ENCODE assay signal across 19 cellular contexts in genomic region chr1:93047585-93047984, GRCh38. TPM values are rescaled to one million over a fixed set of nuclear protein-coding genes. Genes with fewer than 3 reads are reported as not detected.
DNase-seq lines count a peak whose midpoint lies in the region; ATAC-seq and TF ChIP-seq lines count a peak whose summit lies in the region.
"Had no signal": no experiment of that assay in that cellular context is flagged by ENCODE, and none has a peak within 500 bp of the region (broad histone marks: within the 10 kb centered on the region; RNA-seq: fewer than 3 reads in every experiment).

No MANE protein-coding gene starts in this region.

- H3K9me2 ChIP-seq in OCI-LY7 (ENCODE audit: insufficient read depth, low read length): no peaks in the 10 kb centered on the region

- H3K4me3 Mint-ChIP-seq in activated CD8-positive, alpha-beta memory T cell treated with anti-CD3 and anti-CD28 coated beads, Interleukin-2, amount 10 ng/mL, durations not matched to agents 7 days and 5 days: no peak overlapping the region
- no peak overlapping the region for H3K4me3 Mint-ChIP-seq in endothelial cell (ENCODE audit: unreplicated experiment)
- H3K4me3 Mint-ChIP-seq in neural progenitor cell: peak overlapping the region; percentile 40
- H3K4me3 Mint-ChIP-seq: B cell; CD8-positive, alpha-beta T cell; GM23338; H9 had no signal

- H3K27me3 ChIP-seq in neural progenitor cell (no peaks in the 10 kb centered on the region), body of pancreas (no peaks in the 10 kb centered on the region)
- H3K27me3 ChIP-seq: BLaER1 had no signal

- BruUV-seq in OCI-LY7 (replicated peaks; lab: Mats Ljungman, UMichigan): no TSS peak

- H3K9me3 Mint-ChIP-seq in activated CD8-positive, alpha-beta memory T cell treated with anti-CD3 and anti-CD28 coated beads, Interleukin-2, amount 10 ng/mL, durations not matched to agents 7 days and 5 days (ENCODE audit: low read depth): no peaks in the 10 kb centered on the region
- H3K9me3 Mint-ChIP-seq in endothelial cell (ENCODE audit: unreplicated experiment) (no peaks in the 10 kb centered on the region), neural progenitor cell (no peaks in the 10 kb centered on the region)
- H3K9me3 Mint-ChIP-seq: CD8-positive, alpha-beta T cell; GM23338; H9 had no signal

- H3K79me2 ChIP-seq in OCI-LY7 (ENCODE audit: insufficient read depth, low read depth, low read length): no peaks in the 10 kb centered on the region
- no peaks in the 10 kb centered on the region for H3K79me2 ChIP-seq in neural progenitor cell (ENCODE audit: low read depth)

- peak overlapping the region; percentile 3 for H3K27ac Mint-ChIP-seq in activated CD8-positive, alpha-beta memory T cell treated with anti-CD3 and anti-CD28 coated beads, Interleukin-2, amount 10 ng/mL, durations not matched to agents 7 days and 5 days
- H3K27ac Mint-ChIP-seq in endothelial cell (ENCODE audit: unreplicated experiment) (peak overlapping the region; percentile 37), neural progenitor cell (no peak overlapping the region)
- H3K27ac Mint-ChIP-seq: B cell; CD4-positive, CD25-positive, alpha-beta regulatory T cell; CD8-positive, alpha-beta T cell; GM23338; H9 had no signal

- H3K9ac ChIP-seq in neural progenitor cell: no peak overlapping the region
- H3K9ac ChIP-seq: BLaER1 had no signal

- H2AFZ ChIP-seq in OCI-LY7 (ENCODE audit: low read length): peak overlapping the region; percentile 67
- no peak overlapping the region for H2AFZ ChIP-seq in neural progenitor cell (replicated peaks)
- H2AFZ ChIP-seq: GM23338 had no signal

- H3K27me3 Mint-ChIP-seq in activated CD8-positive, alpha-beta memory T cell treated with anti-CD3 and anti-CD28 coated beads, Interleukin-2, amount 10 ng/mL, durations not matched to agents 7 days and 5 days: no peaks in the 10 kb centered on the region
- H3K27me3 Mint-ChIP-seq in endothelial cell (ENCODE audit: unreplicated experiment) (no peaks in the 10 kb centered on the region), neural progenitor cell (ENCODE audit: insufficient read depth, low read depth) (peaks cover 3% of the 10 kb centered on the region)
- H3K27me3 Mint-ChIP-seq: B cell had no signal

- no peak overlapping the region for H3K27ac ChIP-seq in OCI-LY7 (ENCODE audit: low read depth, low read length, poor library complexity, severe bottlenecking)
- H3K27ac ChIP-seq in neural progenitor cell: no peak overlapping the region
- no peak overlapping the region for H3K27ac ChIP-seq in body of pancreas
- H3K27ac ChIP-seq: 22Rv1, BLaER1, C4-2B had no signal

- H3K36me3 Mint-ChIP-seq in activated CD8-positive, alpha-beta memory T cell treated with anti-CD3 and anti-CD28 coated beads, Interleukin-2, amount 10 ng/mL, durations not matched to agents 7 days and 5 days: peaks cover 1% of the 10 kb centered on the region
- H3K36me3 Mint-ChIP-seq in endothelial cell (ENCODE audit: low read depth, unreplicated experiment) (no peaks in the 10 kb centered on the region), neural progenitor cell (no peaks in the 10 kb centered on the region)
- H3K36me3 Mint-ChIP-seq: CD4-positive, CD25-positive, alpha-beta regulatory T cell; CD8-positive, alpha-beta T cell had no signal

- H3K4me1 ChIP-seq in OCI-LY7 (ENCODE audit: insufficient read depth, low read length, poor library complexity, severe bottlenecking) (peaks cover 4% of the 10 kb centered on the region), neural progenitor cell (no peaks in the 10 kb centered on the region), body of pancreas (no peaks in the 10 kb centered on the region)
- H3K4me1 ChIP-seq: BLaER1 had no signal

- H3F3A ChIP-seq in neural progenitor cell (ENCODE audit: low read depth): no peaks in the 10 kb centered on the region

- no peak overlapping the region for H3K4me2 ChIP-seq in OCI-LY7 (ENCODE audit: low read length)
- no peak overlapping the region for H3K4me2 ChIP-seq in neural progenitor cell
- H3K4me2 ChIP-seq: BLaER1, GM23338 had no signal

- intact Hi-C loops in OCI-LY7 (cut with micrococcal nuclease; ENCODE audit: unreplicated experiment): no loop called here
- intact Hi-C loops in body of pancreas (cut with DNase I): no loop called here

- no peak for TF ChIP-seq POLR2A in body of pancreas (IDR thresholded peaks at IDR 0.05)

- DNase-seq in activated CD8-positive, alpha-beta memory T cell treated with anti-CD3 and anti-CD28 coated beads, Interleukin-2, amount 10 ng/mL, durations not matched to agents 7 days and 5 days: no peak
- no peak for DNase-seq in activated CD8-positive, alpha-beta memory T cell treated with anti-CD3 and anti-CD28 coated beads, Interleukin-2, amount 50 U/mL, for 48 hours
- no peak for DNase-seq in OCI-LY7 (ENCODE audit: low spot score)
- DNase-seq in endothelial cell (ENCODE audit: low spot score): no peak
- DNase-seq in neural progenitor cell (ENCODE audit: low spot score): no peak
- DNase-seq in body of pancreas: no peak
- DNase-seq in NCI-H187 treated with DMSO at 0.1 percent for 48 hours (lab: John Stamatoyannopoulos, UW): no peak
- DNase-seq in DMS79 (lab: John Stamatoyannopoulos, UW): no peak
- DNase-seq: Caco-2; CD4-positive, CD25-positive, alpha-beta regulatory T cell; CD8-positive, alpha-beta T cell; DMS153; GF-D8; H9 had no signal

- no peaks in the 10 kb centered on the region for H3K9me3 ChIP-seq in OCI-LY7 (ENCODE audit: low read length)
- no peaks in the 10 kb centered on the region for H3K9me3 ChIP-seq in neural progenitor cell (ENCODE audit: low read depth)
- H3K9me3 ChIP-seq in body of pancreas: no peaks in the 10 kb centered on the region
- H3K9me3 ChIP-seq: BLaER1, Caco-2 had no signal

- no peak for TF ChIP-seq CTCF in OCI-LY7 (conservative IDR thresholded peaks at IDR 0.05; ENCODE audit: low read length)
- no peak for TF ChIP-seq CTCF in endothelial cell (IDR thresholded peaks at IDR 0.05; ENCODE audit: unreplicated experiment)
- no peak for TF ChIP-seq CTCF in neural progenitor cell (IDR thresholded peaks at IDR 0.05)
- no peak for TF ChIP-seq CTCF in body of pancreas (IDR thresholded peaks at IDR 0.05)

- no peak for ATAC-seq in activated CD8-positive, alpha-beta memory T cell treated with anti-CD3 and anti-CD28 coated beads, Interleukin-2, amount 10 ng/mL, durations not matched to agents 7 days and 5 days
- ATAC-seq in body of pancreas: no peak
- ATAC-seq: CD8-positive, alpha-beta T cell; GM23338 had no signal

- H3K4me3 ChIP-seq in OCI-LY7 (ENCODE audit: low read depth, low read length, poor library complexity, severe bottlenecking) (no peak overlapping the region), neural progenitor cell (no peak overlapping the region), body of pancreas (no peak overlapping the region)
- H3K4me3 ChIP-seq: BLaER1, GM23338 had no signal

- 55% methylated on average over 3 of the region's 3 CpGs for WGBS in body of pancreas, 2 donors

- H3K36me3 ChIP-seq in OCI-LY7 (ENCODE audit: insufficient read depth, low read length) (no peaks in the 10 kb centered on the region), neural progenitor cell (no peaks in the 10 kb centered on the region), body of pancreas (replicated peaks in 1 of 2; ENCODE audit: insufficient read depth in 1 of 2, low read depth in 2 of 2) (no peaks in the 10 kb centered on the region)
- H3K36me3 ChIP-seq: BLaER1 had no signal

- CTCF ChIA-PET in activated CD8-positive, alpha-beta memory T cell treated with anti-CD3 and anti-CD28 coated beads, Interleukin-2, amount 10 ng/mL, durations not matched to agents 7 days and 5 days (lab: Charles Lee): interaction anchor here (3.4 kb wide), 1 partner anchor 15 kb away, joined by 15 read pairs; no protein-coding TSS in a partner anchor
- CTCF ChIA-PET in OCI-LY7 (lab: Charles Lee; ENCODE audit: unreplicated experiment): interaction anchor here (0.9 kb wide), 1 partner anchor 15 kb away, joined by 3 read pairs; no protein-coding TSS in a partner anchor

- peaks cover 5% of the 10 kb centered on the region for H3K4me1 Mint-ChIP-seq in activated CD8-positive, alpha-beta memory T cell treated with anti-CD3 and anti-CD28 coated beads, Interleukin-2, amount 10 ng/mL, durations not matched to agents 7 days and 5 days
- H3K4me1 Mint-ChIP-seq in endothelial cell (ENCODE audit: unreplicated experiment) (no peaks in the 10 kb centered on the region), neural progenitor cell (no peaks in the 10 kb centered on the region)
- H3K4me1 Mint-ChIP-seq: GM23338, H9 had no signal

- POLR2A ChIA-PET in OCI-LY7 (lab: Charles Lee): interaction anchor here (0.9 to 2.1 kb wide), 4 partner anchors 10 to 24 kb away, joined by 3 to 6 read pairs (median 5); no protein-coding TSS in a partner anchor

- H4K20me1 ChIP-seq in OCI-LY7 (ENCODE audit: insufficient read depth, low read length): no peaks in the 10 kb centered on the region
- H4K20me1 ChIP-seq in neural progenitor cell (ENCODE audit: low read depth): no peaks in the 10 kb centered on the region
- H4K20me1 ChIP-seq: BLaER1 had no signal

RNA-seq across cellular contexts. Expression of gene MTF2, which starts 31.5 kb away (rescaled TPM):
- total RNA-seq in activated CD8-positive, alpha-beta memory T cell treated with anti-CD3 and anti-CD28 coated beads, Interleukin-2, amount 10 ng/mL, durations not matched to agents 7 days and 5 days: 10 to 100 TPM; 70.6 to 75.7 TPM
- 48.1 and 51.7 TPM in 2 replicates for total RNA-seq in OCI-LY7 (2014; rRNA removed; shearing (Covaris generic))
- 112 and 120 TPM in 2 replicates for total RNA-seq in OCI-LY7 (2022)
- total RNA-seq in endothelial cell (ENCODE audit: unreplicated experiment): 73.5 TPM
- total RNA-seq in neural progenitor cell (ENCODE audit: low replicate concordance): 118 and 149 TPM in 2 replicates
- 10 to 100 TPM; 13.5 to 13.7 TPM for total RNA-seq in body of pancreas
